In genomic region chr3:53693441-53693840, GRCh38 we compare ENCODE assay signal across 24 cellular contexts.
"Had no signal": no experiment of that assay in that cellular context is flagged by ENCODE, and none has a peak within 500 bp of the region (broad histone marks: within the 10 kb centered on the region; RNA-seq: fewer than 3 reads in every experiment).

No MANE protein-coding gene starts in this region.

- H3K27ac Mint-ChIP-seq: activated CD4-positive, alpha-beta T cell treated with anti-CD3 and anti-CD28 coated beads, Interleukin-2, amount 10 ng/mL, durations not matched to agents 7 days and 5 days; activated naive CD4-positive, alpha-beta T cell treated with anti-CD3 and anti-CD28 coated beads, Interleukin-2, amount 50 U/mL, for 72 hours; nephron progenitor cell had no signal

- H3K4me1 ChIP-seq: gastroesophageal sphincter, heart left ventricle, parathyroid adenoma, upper lobe of right lung had no signal

- H3K9ac ChIP-seq: parathyroid adenoma had no signal

- H3K4me3 Mint-ChIP-seq: activated CD4-positive, alpha-beta T cell treated with anti-CD3 and anti-CD28 coated beads, Interleukin-2, amount 10 ng/mL, durations not matched to agents 7 days and 5 days; nephron progenitor cell had no signal

- H3K4me3 ChIP-seq: coronary artery, gastroesophageal sphincter, heart left ventricle, lower lobe of right lung, mucosa of descending colon, SK-N-MC, upper lobe of right lung had no signal

- DNase-seq: activated CD4-positive, alpha-beta T cell treated with anti-CD3 and anti-CD28 coated beads, Interleukin-2, amount 10 ng/mL, durations not matched to agents 7 days and 5 days; activated gamma-delta T cell; activated T-cell treated with anti-CD3 and anti-CD28 coated beads for 4 hours; amniotic stem cell; cerebellar nuclear complex; lower lobe of right lung; mesendoderm; mucosa of descending colon; nephron progenitor cell; nucleus accumbens; right cardiac atrium; stimulated activated CD4-positive, alpha-beta T cell treated with anti-CD3 and anti-CD28 coated beads, Interleukin-4, amount 100 ng/mL, for 24 hours; stimulated activated naive CD4-positive, alpha-beta T cell treated with Interleukin-2 at 50 U/mL for 16 hours; T1000; upper lobe of right lung had no signal

- FAIRE-seq: keratinocyte had no signal

- H3K9me3 ChIP-seq: gastroesophageal sphincter, heart left ventricle, lower lobe of right lung, mucosa of descending colon, upper lobe of right lung had no signal

- H3K36me3 Mint-ChIP-seq: activated naive CD4-positive, alpha-beta T cell treated with anti-CD3 and anti-CD28 coated beads, Interleukin-2, amount 50 U/mL, for 72 hours had no signal

- ATAC-seq: activated CD4-positive, CD25-positive, alpha-beta regulatory T cell treated with anti-CD3 and anti-CD28 coated beads, Interleukin-2, amount 50 U/mL, for 24 hours; activated naive CD4-positive, alpha-beta T cell treated with anti-CD3 and anti-CD28 coated beads, Interleukin-2, amount 50 U/mL, for 72 hours; gastroesophageal sphincter; heart left ventricle; lower lobe of right lung; mucosa of descending colon; upper lobe of right lung had no signal

- H3K9me3 Mint-ChIP-seq: activated CD4-positive, alpha-beta T cell treated with anti-CD3 and anti-CD28 coated beads, Interleukin-2, amount 10 ng/mL, durations not matched to agents 7 days and 5 days; activated naive CD4-positive, alpha-beta T cell treated with anti-CD3 and anti-CD28 coated beads, Interleukin-2, amount 50 U/mL, for 72 hours; nephron progenitor cell had no signal

- H3K27ac ChIP-seq: coronary artery, epithelial cell of prostate, gastroesophageal sphincter, heart left ventricle, lower lobe of right lung, parathyroid adenoma, SK-N-MC, upper lobe of right lung had no signal

- H3K36me3 ChIP-seq: gastroesophageal sphincter, heart left ventricle, lower lobe of right lung, upper lobe of right lung had no signal
